Comparison of ENCODE assay signal across 19 cellular contexts in genomic region chr11:44781697-44782096, GRCh38.
"Had no signal": no experiment of that assay in that cellular context is flagged by ENCODE, and none has a peak within 500 bp of the region (broad histone marks: within the 10 kb centered on the region; RNA-seq: fewer than 3 reads in every experiment).

No MANE protein-coding gene starts in this region.

- H3K4me1 ChIP-seq: breast epithelium, prostate gland, spleen had no signal

- H3K36me3 ChIP-seq: breast epithelium, left lung, prostate gland, spleen, thyroid gland had no signal

- H3K27ac ChIP-seq: breast epithelium, left lung, spleen had no signal

- DNase-seq: activated CD4-positive, alpha-beta T cell treated with anti-CD3 and anti-CD28 coated beads, Interleukin-2, amount 50 U/mL, for 1 hour; activated CD4-positive, CD25-positive, alpha-beta regulatory T cell treated with anti-CD3 and anti-CD28 coated beads, Interleukin-2, amount 50 U/mL, for 72 hours; activated CD8-positive, alpha-beta memory T cell treated with anti-CD3 and anti-CD28 coated beads, Interleukin-2, amount 50 U/mL, for 48 hours; activated effector memory CD4-positive, alpha-beta T cell treated with Interleukin-2 at 50 U/mL for 16 hours; activated naive CD4-positive, alpha-beta T cell treated with anti-CD3 and anti-CD28 coated beads, Interleukin-2, amount 50 U/mL, for 16 hours; activated T-cell treated with anti-CD3 and anti-CD28 coated beads, Interleukin-2, amount 50 U/mL, for 48 hours; effector CD4-positive, alpha-beta T cell; foreskin fibroblast; glutamatergic neuron; left lung; mucosa of descending colon; naive thymus-derived CD4-positive, alpha-beta T cell; stimulated activated CD4-positive, alpha-beta T cell treated with anti-CD3 and anti-CD28 coated beads, Interleukin-4, amount 100 ng/mL, for 4 hours; stimulated activated naive B cell treated with anti-CD40 and anti-IgM and Interleukin-4, amounts not matched to agents 10 μg/mL and 1 μg/mL and 100 μg/mL, for 72 hours; T-cell had no signal

- H3K9me3 ChIP-seq: breast epithelium, left lung, mucosa of descending colon, prostate gland, spleen, thyroid gland had no signal

- H3K9me3 Mint-ChIP-seq: stimulated activated naive B cell treated with anti-CD40 and anti-IgM and Interleukin-4, amounts not matched to agents 10 μg/mL and 1 μg/mL and 100 μg/mL, for 72 hours; T-cell had no signal

- ATAC-seq: mucosa of descending colon; naive thymus-derived CD4-positive, alpha-beta T cell; stimulated activated naive B cell treated with anti-CD40 and anti-IgM and Interleukin-4, amounts not matched to agents 10 μg/mL and 1 μg/mL and 100 μg/mL, for 72 hours; T-cell had no signal

- H3K4me1 Mint-ChIP-seq: stimulated activated naive B cell treated with anti-CD40 and anti-IgM and Interleukin-4, amounts not matched to agents 10 μg/mL and 1 μg/mL and 100 μg/mL, for 72 hours had no signal

- H3K4me3 ChIP-seq: breast epithelium, left lung, mucosa of descending colon, prostate gland, spleen, thyroid gland had no signal

- H3K27me3 ChIP-seq: breast epithelium, left lung, spleen, thyroid gland had no signal

- H3K27me3 Mint-ChIP-seq: naive thymus-derived CD4-positive, alpha-beta T cell; T-cell had no signal

- H3K36me3 Mint-ChIP-seq: stimulated activated naive B cell treated with anti-CD40 and anti-IgM and Interleukin-4, amounts not matched to agents 10 μg/mL and 1 μg/mL and 100 μg/mL, for 72 hours had no signal

- H3K4me3 Mint-ChIP-seq: naive thymus-derived CD4-positive, alpha-beta T cell; stimulated activated naive B cell treated with anti-CD40 and anti-IgM and Interleukin-4, amounts not matched to agents 10 μg/mL and 1 μg/mL and 100 μg/mL, for 72 hours; T-cell had no signal

- H3K27ac Mint-ChIP-seq: stimulated activated naive B cell treated with anti-CD40 and anti-IgM and Interleukin-4, amounts not matched to agents 10 μg/mL and 1 μg/mL and 100 μg/mL, for 72 hours; T-cell had no signal
